ENCODE assay signal across 29 cellular contexts in genomic region chr1:206094024-206094423, GRCh38. TPM values are rescaled to one million over a fixed set of nuclear protein-coding genes. Genes with fewer than 3 reads are reported as not detected.
DNase-seq lines count a peak whose midpoint lies in the region; ATAC-seq and TF ChIP-seq lines count a peak whose summit lies in the region.
"Had no signal": no experiment of that assay in that cellular context is flagged by ENCODE, and none has a peak within 500 bp of the region (broad histone marks: within the 10 kb centered on the region; RNA-seq: fewer than 3 reads in every experiment).

No MANE protein-coding gene starts in this region.

- H3K4me2 ChIP-seq in Loucy (ENCODE audit: low read depth, low read length, poor library complexity, severe bottlenecking): peak overlapping the region; percentile 48

- H3K27me3 ChIP-seq in Loucy (ENCODE audit: insufficient read depth, low read length, poor library complexity, severe bottlenecking): no peaks in the 10 kb centered on the region
- H3K27me3 ChIP-seq: thyroid gland had no signal

- H3K36me3 Mint-ChIP-seq in glutamatergic neuron (ENCODE audit: unreplicated experiment): no peaks in the 10 kb centered on the region
- H3K36me3 Mint-ChIP-seq: activated naive CD8-positive, alpha-beta T cell; CD8-positive, alpha-beta memory T cell had no signal

- no peaks in the 10 kb centered on the region for H3K9me3 ChIP-seq in Loucy (ENCODE audit: insufficient read depth, low read depth, low read length)
- H3K9me3 ChIP-seq: pancreas, thyroid gland had no signal

- no peak for TF ChIP-seq CTCF in Loucy (conservative IDR thresholded peaks at IDR 0.05; ENCODE audit: low read length)
- TF ChIP-seq CTCF in glutamatergic neuron (IDR thresholded peaks at IDR 0.05; ENCODE audit: partially characterized antibody, unreplicated experiment): no peak

- peak overlapping the region; percentile 20 for H3K4me3 ChIP-seq in Loucy (ENCODE audit: low read length, poor library complexity, severe bottlenecking)
- H3K4me3 ChIP-seq: pancreas, thyroid gland had no signal

- H3K27me3 Mint-ChIP-seq in glutamatergic neuron (ENCODE audit: unreplicated experiment): peaks cover 2% of the 10 kb centered on the region

- peak overlapping the region; percentile 72 for H3K9ac ChIP-seq in Loucy (ENCODE audit: low read depth, low read length, poor library complexity, severe bottlenecking)

- H2AFZ ChIP-seq in Loucy (ENCODE audit: low read length): no peak overlapping the region

- peaks cover 88% of the 10 kb centered on the region for H3K4me1 ChIP-seq in Loucy (ENCODE audit: insufficient read depth, low read length, poor library complexity, severe bottlenecking)
- H3K4me1 ChIP-seq: foreskin keratinocyte, pancreas had no signal

- peaks cover 19% of the 10 kb centered on the region for H3K36me3 ChIP-seq in Loucy (ENCODE audit: insufficient read depth, low read length)
- H3K36me3 ChIP-seq: pancreas, thyroid gland had no signal

- peaks cover 19% of the 10 kb centered on the region for H3F3A ChIP-seq in Loucy (ENCODE audit: low read depth)

- H3K9me2 ChIP-seq in Loucy (replicated peaks; ENCODE audit: low read depth, low read length): no peaks in the 10 kb centered on the region

- ATAC-seq in GM19351 (IDR thresholded peaks at IDR 0.05; ENCODE audit: unreplicated experiment) (no peak), GM18498 (IDR thresholded peaks at IDR 0.05; ENCODE audit: unreplicated experiment) (no peak)
- ATAC-seq: activated T-helper 17 cell treated with anti-CD3 and anti-CD28 coated beads, Interleukin-2, amount 50 U/mL, for 72 hours; foreskin keratinocyte; left ventricle myocardium superior; pancreas; right cardiac atrium had no signal

- H3K4me3 Mint-ChIP-seq in glutamatergic neuron (ENCODE audit: unreplicated experiment): no peak overlapping the region
- H3K4me3 Mint-ChIP-seq: activated naive CD8-positive, alpha-beta T cell; activated T-helper 17 cell treated with anti-CD3 and anti-CD28 coated beads, Interleukin-2, amount 50 U/mL, for 72 hours; CD8-positive, alpha-beta memory T cell; nephron progenitor cell; stimulated activated naive CD8-positive, alpha-beta T cell treated with anti-CD3 and anti-CD28 coated beads, Interleukin-15, Interleukin-2, amounts not matched to agents 100 ng/mL and 50 ng/mL, for 24 hours had no signal

- H4K20me1 ChIP-seq in Loucy (ENCODE audit: insufficient read depth, low read length, poor library complexity, severe bottlenecking): no peaks in the 10 kb centered on the region

- peak overlapping the region; percentile 38 for H3K27ac Mint-ChIP-seq in glutamatergic neuron (ENCODE audit: unreplicated experiment)
- H3K27ac Mint-ChIP-seq: activated naive CD8-positive, alpha-beta T cell; activated T-helper 17 cell treated with anti-CD3 and anti-CD28 coated beads, Interleukin-2, amount 50 U/mL, for 72 hours; CD8-positive, alpha-beta memory T cell; nephron progenitor cell; stimulated activated naive CD8-positive, alpha-beta T cell treated with anti-CD3 and anti-CD28 coated beads, Interleukin-15, Interleukin-2, amounts not matched to agents 100 ng/mL and 50 ng/mL, for 24 hours had no signal

- peaks cover 1% of the 10 kb centered on the region for H3K9me3 Mint-ChIP-seq in glutamatergic neuron (ENCODE audit: unreplicated experiment)
- H3K9me3 Mint-ChIP-seq: activated T-helper 17 cell treated with anti-CD3 and anti-CD28 coated beads, Interleukin-2, amount 50 U/mL, for 72 hours; CD8-positive, alpha-beta memory T cell; nephron progenitor cell; stimulated activated naive CD8-positive, alpha-beta T cell treated with anti-CD3 and anti-CD28 coated beads, Interleukin-15, Interleukin-2, amounts not matched to agents 100 ng/mL and 50 ng/mL, for 24 hours had no signal

- peaks cover 85% of the 10 kb centered on the region for H3K79me2 ChIP-seq in Loucy (ENCODE audit: insufficient read depth, low read length)

- DNase-seq in NCI-H1694 treated with DMSO at 0.1 percent for 48 hours (lab: John Stamatoyannopoulos, UW) (peak; percentile 49), NCI-H774 (lab: John Stamatoyannopoulos, UW) (peak; percentile 70), glutamatergic neuron (no peak), midbrain (lab: John Stamatoyannopoulos, UW) (no peak)
- DNase-seq: AML-193; CD8-positive, alpha-beta memory T cell; cerebellar nuclear complex; DND-41; foreskin keratinocyte; hippocampal formation; left ventricle myocardium superior; NCI-H2029; nephron progenitor cell; NK-92 treated with Interleukin-12 subunit alpha and Interleukin-12 subunit beta, amount 100 ng/mL, for 24 hours; pancreas; right cardiac atrium; stimulated activated CD4-positive, alpha-beta T cell treated with anti-CD3 and anti-CD28 coated beads, Interleukin-12 subunit alpha, Interleukin-12 subunit beta, amount 100 ng/mL, for 4 hours; thyroid gland had no signal

- peaks cover 9% of the 10 kb centered on the region for H3K4me1 Mint-ChIP-seq in glutamatergic neuron (ENCODE audit: low read depth, unreplicated experiment)
- H3K4me1 Mint-ChIP-seq: activated T-helper 17 cell treated with anti-CD3 and anti-CD28 coated beads, Interleukin-2, amount 50 U/mL, for 72 hours; CD8-positive, alpha-beta memory T cell; nephron progenitor cell had no signal

RNA-seq across cellular contexts. Expression of gene AVPR1B, which starts 23.2 kb away (rescaled TPM):
- not detected for total RNA-seq in glutamatergic neuron (ENCODE audit: unreplicated experiment)
- total RNA-seq: activated T-helper 17 cell treated with anti-CD3 and anti-CD28 coated beads, Interleukin-2, amount 50 U/mL, for 72 hours; astrocyte; CD8-positive, alpha-beta memory T cell; epithelial cell of proximal tubule; foreskin keratinocyte; left ventricle myocardium superior; mononuclear cell; right cardiac atrium; SK-MEL-5; T-helper 2 cell treated with Interferon-gamma antibody and Interleukin-4, amounts not matched to agents 100 ng/mL and 5 ng/mL, for 36 hours had no signal

RNA-seq across cellular contexts. Expression of gene RHEX, which starts 41.1 kb away (rescaled TPM):
- not detected for total RNA-seq in glutamatergic neuron (ENCODE audit: unreplicated experiment)
- total RNA-seq: activated T-helper 17 cell treated with anti-CD3 and anti-CD28 coated beads, Interleukin-2, amount 50 U/mL, for 72 hours; astrocyte; CD8-positive, alpha-beta memory T cell; foreskin keratinocyte; mononuclear cell; SK-MEL-5; T-helper 2 cell treated with Interferon-gamma antibody and Interleukin-4, amounts not matched to agents 100 ng/mL and 5 ng/mL, for 36 hours had no signal

Comparison
In these comparisons a context has a peak if more than half of its experiments do, and no peak if none do; other contexts are left out.
1. DNase-seq: peak in NCI-H1694 treated with DMSO at 0.1 percent for 48 hours (single experiment) and NCI-H774 (single experiment); none in glutamatergic neuron (single experiment) and midbrain (single experiment).